27 cellular contexts compared by ENCODE assay signal in the genomic region with DNA sequence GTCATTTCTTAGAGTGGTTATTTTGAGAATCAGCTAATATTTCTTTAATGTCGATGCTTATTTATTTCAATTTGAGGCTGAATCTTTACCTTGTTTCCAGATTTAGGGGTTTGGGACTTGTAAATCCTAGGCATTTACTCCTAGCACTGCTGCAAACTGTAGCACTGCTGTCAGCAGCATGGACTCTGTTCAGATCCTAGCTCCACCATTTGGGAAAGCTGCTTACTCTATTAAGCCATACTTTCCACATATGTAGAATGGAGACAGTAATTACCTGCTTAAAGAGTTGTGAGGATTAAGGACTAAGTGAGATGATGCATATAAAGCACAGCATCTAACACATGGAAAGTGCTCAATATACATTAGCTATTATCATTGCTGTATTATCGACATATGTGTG.
"Had no signal": no experiment of that assay in that cellular context is flagged by ENCODE, and none has a peak within 500 bp of the region (broad histone marks: within the 10 kb centered on the region; RNA-seq: fewer than 3 reads in every experiment).

No MANE protein-coding gene starts in this region.

- H3K36me3 ChIP-seq: brain microvascular endothelial cell, breast epithelium had no signal

- H3K27ac ChIP-seq: adrenal gland, body of pancreas, brain microvascular endothelial cell, breast epithelium, VCaP had no signal

- DNase-seq: activated B cell treated with CpG ODN at 0.5 μM for 24 hours; activated CD4-positive, alpha-beta memory T cell treated with anti-CD3 and anti-CD28 coated beads, Interleukin-2, amount 10 ng/mL, durations not matched to agents 7 days and 5 days; activated CD4-positive, alpha-beta T cell treated with anti-CD3 and anti-CD28 coated beads for 1 hour; activated CD4-positive, alpha-beta T cell treated with anti-CD3 and anti-CD28 coated beads for 36 hours; activated CD4-positive, alpha-beta T cell treated with anti-CD3 and anti-CD28 coated beads for 48 hours; activated CD4-positive, alpha-beta T cell treated with anti-CD3 and anti-CD28 coated beads, Interleukin-2, amount 10 ng/mL, durations not matched to agents 7 days and 5 days; activated CD4-positive, alpha-beta T cell treated with anti-CD3 and anti-CD28 coated beads, Interleukin-2, amount 50 U/mL, for 48 hours; activated CD8-positive, alpha-beta memory T cell treated with anti-CD3 and anti-CD28 coated beads for 24 hours; activated CD8-positive, alpha-beta memory T cell treated with anti-CD3 and anti-CD28 coated beads, Interleukin-2, amount 10 ng/mL, durations not matched to agents 7 days and 5 days; activated CD8-positive, alpha-beta memory T cell treated with anti-CD3 and anti-CD28 coated beads, Interleukin-2, amount 50 U/mL, for 48 hours; activated CD8-positive, alpha-beta T cell treated with anti-CD3 and anti-CD28 coated beads, Interleukin-2, amount 10 ng/mL, durations not matched to agents 7 days and 5 days; activated effector memory CD4-positive, alpha-beta T cell treated with Interleukin-2 at 50 U/mL for 16 hours; activated gamma-delta T cell; activated naive CD4-positive, alpha-beta T cell treated with anti-CD3 and anti-CD28 coated beads, Interleukin-2, amount 10 ng/mL, durations not matched to agents 7 days and 5 days; activated naive CD4-positive, alpha-beta T cell treated with Interleukin-2 at 50 U/mL for 16 hours; activated T-cell treated with anti-CD3 and anti-CD28 coated beads, Interleukin-2, amount 50 U/mL, for 24 hours; activated T-cell treated with anti-CD3 and anti-CD28 coated beads, Interleukin-2, amount 50 U/mL, for 48 hours; adrenal gland; amniotic stem cell; aorta; body of pancreas; brain microvascular endothelial cell; central memory CD4-positive, alpha-beta T cell; T-helper 2 cell; T-helper 9 cell had no signal

- H3K4me1 ChIP-seq: body of pancreas, breast epithelium had no signal

- H3K4me3 ChIP-seq: adrenal gland, body of pancreas, breast epithelium had no signal

- H3K27me3 ChIP-seq: adrenal gland, body of pancreas, brain microvascular endothelial cell, breast epithelium had no signal

- H3K9me3 ChIP-seq: adrenal gland, body of pancreas, breast epithelium had no signal
